In the genomic region with DNA sequence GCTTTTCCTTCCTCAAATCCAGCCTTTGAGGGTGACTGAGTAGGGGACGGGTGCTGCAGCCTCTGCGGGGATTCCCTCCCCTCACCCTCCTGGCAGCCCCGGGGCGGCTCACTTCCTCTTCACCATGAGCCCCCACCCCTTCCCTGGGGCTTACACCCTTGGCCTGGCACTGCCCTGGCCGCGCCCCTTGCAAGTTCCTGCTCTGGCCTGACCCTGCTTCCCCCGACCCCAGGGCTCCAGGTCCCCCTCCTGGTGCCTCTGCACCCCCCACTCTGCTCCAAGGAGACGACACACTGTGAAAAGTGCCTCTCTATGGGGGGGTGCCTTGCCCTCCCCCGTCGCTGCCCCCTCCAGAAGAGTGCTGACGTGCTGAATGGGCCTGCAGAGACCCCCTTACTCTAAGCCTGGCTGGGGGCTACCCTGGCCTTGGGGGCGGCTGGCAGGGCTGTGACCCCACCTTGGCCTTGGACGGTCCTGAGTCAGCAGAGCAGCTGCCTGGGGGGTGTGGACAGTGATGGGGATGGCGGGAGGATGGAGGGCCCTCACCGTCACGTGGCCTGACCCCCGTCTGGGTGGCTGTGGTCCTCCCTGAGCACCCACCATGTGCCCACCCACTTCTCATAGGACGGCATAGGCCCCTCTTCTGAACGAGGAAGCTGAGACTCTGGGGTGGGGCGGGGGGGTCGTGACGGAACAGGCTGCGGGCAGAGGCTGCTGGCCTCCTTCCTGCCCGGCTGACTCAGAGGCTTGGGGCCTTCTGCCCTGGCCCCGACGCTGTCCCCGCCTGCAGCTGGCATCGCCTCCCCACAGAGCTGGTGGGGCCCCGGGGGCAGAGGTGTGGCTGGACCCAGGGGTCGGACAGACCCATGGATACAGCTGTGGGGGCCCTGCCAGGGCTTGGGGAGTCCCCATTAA, we compare ENCODE assay signal across 8 cellular contexts. TPM values are rescaled to one million over a fixed set of nuclear protein-coding genes. Genes with fewer than 3 reads are reported as not detected.
DNase-seq lines count a peak whose midpoint lies in the region; ATAC-seq and TF ChIP-seq lines count a peak whose summit lies in the region.

No MANE protein-coding gene starts in this region.

- H3K4me1 Mint-ChIP-seq in activated CD8-positive, alpha-beta T cell treated with anti-CD3 and anti-CD28 coated beads, Interleukin-2, amount 10 ng/mL, durations not matched to agents 7 days and 5 days (ENCODE audit: low read depth): peaks cover 64% of the 10 kb centered on the region

- no peaks in the 10 kb centered on the region for H3K27me3 Mint-ChIP-seq in activated CD8-positive, alpha-beta T cell treated with anti-CD3 and anti-CD28 coated beads, Interleukin-2, amount 10 ng/mL, durations not matched to agents 7 days and 5 days (ENCODE audit: low read depth)

- TF ChIP-seq POLR2A in esophagus muscularis mucosa (IDR thresholded peaks at IDR 0.05; ENCODE audit: low read depth): no peak

- TF ChIP-seq CTCF in esophagus muscularis mucosa (IDR thresholded peaks at IDR 0.05) (no peak), osteoblast (IDR thresholded peaks at IDR 0.05; ENCODE audit: extremely low read depth, low read depth, low read length) (no peak)

- H3K9me3 Mint-ChIP-seq in activated CD8-positive, alpha-beta T cell treated with anti-CD3 and anti-CD28 coated beads, Interleukin-2, amount 10 ng/mL, durations not matched to agents 7 days and 5 days (ENCODE audit: insufficient read depth): no peaks in the 10 kb centered on the region

- peak overlapping the region; percentile 90 for H3K27ac Mint-ChIP-seq in activated CD8-positive, alpha-beta T cell treated with anti-CD3 and anti-CD28 coated beads, Interleukin-2, amount 10 ng/mL, durations not matched to agents 7 days and 5 days

- H3K79me2 ChIP-seq in osteoblast (ENCODE audit: insufficient read depth, low read length): peaks cover under 1% of the 10 kb centered on the region

- H3K4me1 ChIP-seq in esophagus muscularis mucosa (peaks cover 42 to 73% (median 68%) of the 10 kb centered on the region in 4 donors), osteoblast (ENCODE audit: insufficient read depth, low read length) (peaks cover 38% of the 10 kb centered on the region)

- POLR2A ChIA-PET in activated CD8-positive, alpha-beta T cell treated with anti-CD3 and anti-CD28 coated beads, Interleukin-2, amount 10 ng/mL, durations not matched to agents 7 days and 5 days (lab: Charles Lee): interaction anchor here (0.8 to 1.9 kb wide), 4 partner anchors 8 to 20 kb away, joined by 4 to 13 read pairs (median 10); no protein-coding TSS in a partner anchor

- H3K9me3 ChIP-seq in esophagus muscularis mucosa (no peaks in the 10 kb centered on the region), osteoblast (ENCODE audit: low read depth, low read length) (no peaks in the 10 kb centered on the region)

- peak overlapping the region; percentile 28 for H3K4me2 ChIP-seq in osteoblast (ENCODE audit: insufficient read depth, low read length)

- H3K36me3 Mint-ChIP-seq in activated CD8-positive, alpha-beta T cell treated with anti-CD3 and anti-CD28 coated beads, Interleukin-2, amount 10 ng/mL, durations not matched to agents 7 days and 5 days (ENCODE audit: low read depth): peaks cover 44% of the 10 kb centered on the region

- peak in 2 of 3 experiments; percentile 26 to 31 for DNase-seq in NCI-H1417 (lab: John Stamatoyannopoulos, UW)
- no peak for DNase-seq in NCI-H1417 treated with DMSO at 0.1 percent for 48 hours (lab: John Stamatoyannopoulos, UW)
- DNase-seq in LHCN-M2 (ENCODE audit: low read depth): peak; percentile 84
- peak; percentile 69 for DNase-seq in activated CD8-positive, alpha-beta T cell treated with anti-CD3 and anti-CD28 coated beads, Interleukin-2, amount 10 ng/mL, durations not matched to agents 7 days and 5 days
- no peak for DNase-seq in esophagus muscularis mucosa (ENCODE audit: extremely low spot score)
- peak; percentile 99 for DNase-seq in osteoblast (ENCODE audit: insufficient read length, low spot score, missing footprints)
- no peak for DNase-seq in NCI-H1048 (lab: John Stamatoyannopoulos, UW)
- no peak for DNase-seq in NCI-H1105 (lab: John Stamatoyannopoulos, UW)

- H3K4me3 ChIP-seq in esophagus muscularis mucosa (no peak overlapping the region), osteoblast (ENCODE audit: insufficient read depth, low read length) (peak overlapping the region; percentile 16)

- no peak overlapping the region for H2AFZ ChIP-seq in osteoblast (ENCODE audit: low read length)

- H4K20me1 ChIP-seq in osteoblast (ENCODE audit: insufficient read depth, low read length): peaks cover 35% of the 10 kb centered on the region

- H3K4me3 Mint-ChIP-seq in activated CD8-positive, alpha-beta T cell treated with anti-CD3 and anti-CD28 coated beads, Interleukin-2, amount 10 ng/mL, durations not matched to agents 7 days and 5 days: peak overlapping the region; percentile 68

- peaks cover 0 to 32% (median 17%) of the 10 kb centered on the region in 4 donors for H3K36me3 ChIP-seq in esophagus muscularis mucosa
- H3K36me3 ChIP-seq in osteoblast (ENCODE audit: insufficient read depth, low read length): peaks cover 22% of the 10 kb centered on the region

- no peak for TF ChIP-seq EP300 in esophagus muscularis mucosa (IDR thresholded peaks at IDR 0.05)

- H3K27ac ChIP-seq in esophagus muscularis mucosa (replicated peaks in 1 of 4): peak overlapping the region; percentile 59 to 75 (median 70)
- H3K27ac ChIP-seq in osteoblast (ENCODE audit: low read depth, low read length): peak overlapping the region; percentile 45

- 70% methylated on average over 17 of the region's 30 CpGs for WGBS in esophagus muscularis mucosa

- ATAC-seq in activated CD8-positive, alpha-beta T cell treated with anti-CD3 and anti-CD28 coated beads, Interleukin-2, amount 10 ng/mL, durations not matched to agents 7 days and 5 days: peak; percentile 34

- H3K27me3 ChIP-seq in esophagus muscularis mucosa: peaks cover 0 to 71% (median 7%) of the 10 kb centered on the region in 4 donors
- H3K27me3 ChIP-seq in osteoblast (ENCODE audit: insufficient read depth, low read length): no peaks in the 10 kb centered on the region

- CTCF ChIA-PET in activated CD8-positive, alpha-beta T cell treated with anti-CD3 and anti-CD28 coated beads, Interleukin-2, amount 10 ng/mL, durations not matched to agents 7 days and 5 days (lab: Charles Lee): interaction anchor here (1.0 kb wide), 1 partner anchor 24 kb away, joined by 3 read pairs; no protein-coding TSS in a partner anchor

- intact Hi-C loops in esophagus muscularis mucosa (cut with DNase I): no loop called here

RNA-seq across cellular contexts. Expression of gene LFNG, which starts 9.8 kb away (rescaled TPM):
- total RNA-seq in LHCN-M2 (2014; rRNA removed) (15.2 and 15.7 TPM in 2 replicates), esophagus muscularis mucosa (10 to 100 TPM in 1 of 4 donors, 1 to 10 TPM in 3; 6.1 to 10.7 (median 8.3) TPM), osteoblast (16.2 and 21.0 TPM in 2 replicates)
- 15.5 TPM for polyA plus RNA-seq in LHCN-M2 (2012)
- 100 to 1,000 TPM; 134 to 136 TPM for total RNA-seq in activated CD8-positive, alpha-beta T cell treated with anti-CD3 and anti-CD28 coated beads, Interleukin-2, amount 10 ng/mL, durations not matched to agents 7 days and 5 days

RNA-seq across cellular contexts. Expression of gene BRAT1, which starts 25.9 kb away (rescaled TPM):
- total RNA-seq in LHCN-M2 (2014; rRNA removed) (73.9 and 78.9 TPM in 2 replicates), esophagus muscularis mucosa (10 to 100 TPM; 22.0 to 43.8 (median 32.7) TPM), osteoblast (23.9 and 28.2 TPM in 2 replicates)
- 27.5 TPM for polyA plus RNA-seq in LHCN-M2 (2012)
- total RNA-seq in activated CD8-positive, alpha-beta T cell treated with anti-CD3 and anti-CD28 coated beads, Interleukin-2, amount 10 ng/mL, durations not matched to agents 7 days and 5 days: 10 to 100 TPM; 39.4 to 40.7 TPM

RNA-seq across cellular contexts. Expression of gene IQCE, which starts 29.4 kb away (rescaled TPM):
- total RNA-seq in LHCN-M2 (2014; rRNA removed) (15.3 and 16.4 TPM in 2 replicates), esophagus muscularis mucosa (10 to 100 TPM; 13.0 to 22.4 (median 18.0) TPM), osteoblast (15.3 and 18.8 TPM in 2 replicates)
- 10.4 TPM for polyA plus RNA-seq in LHCN-M2 (2012)
- total RNA-seq in activated CD8-positive, alpha-beta T cell treated with anti-CD3 and anti-CD28 coated beads, Interleukin-2, amount 10 ng/mL, durations not matched to agents 7 days and 5 days: 10 to 100 TPM; 11.6 to 12.4 TPM

RNA-seq across cellular contexts. Expression of gene GRIFIN, which starts 53.2 kb away (rescaled TPM):
- total RNA-seq in LHCN-M2 (2014; rRNA removed): not detected in 2 replicates
- not detected for polyA plus RNA-seq in LHCN-M2 (2012)
- not detected for total RNA-seq in activated CD8-positive, alpha-beta T cell treated with anti-CD3 and anti-CD28 coated beads, Interleukin-2, amount 10 ng/mL, durations not matched to agents 7 days and 5 days
- total RNA-seq in esophagus muscularis mucosa: not detected
- not detected in 2 replicates for total RNA-seq in osteoblast

Comparison
In these comparisons a context has a peak if more than half of its experiments do, and no peak if none do; other contexts are left out.
1. DNase-seq: peak in NCI-H1417 (2 of 3), LHCN-M2 (single experiment), activated CD8-positive, alpha-beta T cell treated with anti-CD3 and anti-CD28 coated beads, Interleukin-2, amount 10 ng/mL, durations not matched to agents 7 days and 5 days (single experiment) and osteoblast (single experiment); none in NCI-H1417 treated with DMSO at 0.1 percent for 48 hours (single experiment), esophagus muscularis mucosa (single experiment), NCI-H1048 (single experiment) and NCI-H1105 (single experiment).